In the genomic region with DNA sequence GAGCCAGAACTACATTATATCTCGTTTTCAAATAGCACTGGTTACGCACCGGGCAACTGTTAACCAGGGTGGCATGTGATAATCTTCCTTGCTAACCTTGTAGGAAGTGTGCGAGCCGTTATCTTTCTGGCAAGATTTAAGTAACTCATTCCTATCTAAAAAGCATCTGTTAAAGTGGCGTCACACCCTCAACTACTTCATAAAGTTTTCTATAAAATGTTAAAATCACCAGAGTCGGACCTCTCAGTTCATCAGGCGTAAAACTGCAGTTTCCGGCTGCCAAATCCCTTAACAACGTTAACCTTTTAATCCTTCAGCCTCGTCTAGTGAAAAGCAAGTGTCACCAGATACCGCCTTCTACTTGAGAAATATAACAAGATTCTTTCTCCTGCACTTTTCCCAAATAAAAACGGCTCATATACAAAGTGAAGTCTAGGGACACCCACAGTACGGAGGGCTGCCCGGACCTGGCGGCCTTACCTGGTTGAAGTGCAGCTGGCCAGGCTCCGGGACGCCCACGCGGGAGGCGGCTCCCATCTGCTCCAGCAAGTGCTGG, we compare ENCODE assay signal across 1 cellular context.
A peak's percentile ranks its signal among the peaks of the same experiment; 100 is the strongest.
TF ChIP-seq lines count a peak whose summit lies in the region.

No MANE protein-coding gene starts in this region.

TF ChIP-seq in K562, 482 proteins besides CTCF, POLR2A, EP300 and RAD21 (continued from another document and continues in another):
- TF ChIP-seq, protein P1, sequence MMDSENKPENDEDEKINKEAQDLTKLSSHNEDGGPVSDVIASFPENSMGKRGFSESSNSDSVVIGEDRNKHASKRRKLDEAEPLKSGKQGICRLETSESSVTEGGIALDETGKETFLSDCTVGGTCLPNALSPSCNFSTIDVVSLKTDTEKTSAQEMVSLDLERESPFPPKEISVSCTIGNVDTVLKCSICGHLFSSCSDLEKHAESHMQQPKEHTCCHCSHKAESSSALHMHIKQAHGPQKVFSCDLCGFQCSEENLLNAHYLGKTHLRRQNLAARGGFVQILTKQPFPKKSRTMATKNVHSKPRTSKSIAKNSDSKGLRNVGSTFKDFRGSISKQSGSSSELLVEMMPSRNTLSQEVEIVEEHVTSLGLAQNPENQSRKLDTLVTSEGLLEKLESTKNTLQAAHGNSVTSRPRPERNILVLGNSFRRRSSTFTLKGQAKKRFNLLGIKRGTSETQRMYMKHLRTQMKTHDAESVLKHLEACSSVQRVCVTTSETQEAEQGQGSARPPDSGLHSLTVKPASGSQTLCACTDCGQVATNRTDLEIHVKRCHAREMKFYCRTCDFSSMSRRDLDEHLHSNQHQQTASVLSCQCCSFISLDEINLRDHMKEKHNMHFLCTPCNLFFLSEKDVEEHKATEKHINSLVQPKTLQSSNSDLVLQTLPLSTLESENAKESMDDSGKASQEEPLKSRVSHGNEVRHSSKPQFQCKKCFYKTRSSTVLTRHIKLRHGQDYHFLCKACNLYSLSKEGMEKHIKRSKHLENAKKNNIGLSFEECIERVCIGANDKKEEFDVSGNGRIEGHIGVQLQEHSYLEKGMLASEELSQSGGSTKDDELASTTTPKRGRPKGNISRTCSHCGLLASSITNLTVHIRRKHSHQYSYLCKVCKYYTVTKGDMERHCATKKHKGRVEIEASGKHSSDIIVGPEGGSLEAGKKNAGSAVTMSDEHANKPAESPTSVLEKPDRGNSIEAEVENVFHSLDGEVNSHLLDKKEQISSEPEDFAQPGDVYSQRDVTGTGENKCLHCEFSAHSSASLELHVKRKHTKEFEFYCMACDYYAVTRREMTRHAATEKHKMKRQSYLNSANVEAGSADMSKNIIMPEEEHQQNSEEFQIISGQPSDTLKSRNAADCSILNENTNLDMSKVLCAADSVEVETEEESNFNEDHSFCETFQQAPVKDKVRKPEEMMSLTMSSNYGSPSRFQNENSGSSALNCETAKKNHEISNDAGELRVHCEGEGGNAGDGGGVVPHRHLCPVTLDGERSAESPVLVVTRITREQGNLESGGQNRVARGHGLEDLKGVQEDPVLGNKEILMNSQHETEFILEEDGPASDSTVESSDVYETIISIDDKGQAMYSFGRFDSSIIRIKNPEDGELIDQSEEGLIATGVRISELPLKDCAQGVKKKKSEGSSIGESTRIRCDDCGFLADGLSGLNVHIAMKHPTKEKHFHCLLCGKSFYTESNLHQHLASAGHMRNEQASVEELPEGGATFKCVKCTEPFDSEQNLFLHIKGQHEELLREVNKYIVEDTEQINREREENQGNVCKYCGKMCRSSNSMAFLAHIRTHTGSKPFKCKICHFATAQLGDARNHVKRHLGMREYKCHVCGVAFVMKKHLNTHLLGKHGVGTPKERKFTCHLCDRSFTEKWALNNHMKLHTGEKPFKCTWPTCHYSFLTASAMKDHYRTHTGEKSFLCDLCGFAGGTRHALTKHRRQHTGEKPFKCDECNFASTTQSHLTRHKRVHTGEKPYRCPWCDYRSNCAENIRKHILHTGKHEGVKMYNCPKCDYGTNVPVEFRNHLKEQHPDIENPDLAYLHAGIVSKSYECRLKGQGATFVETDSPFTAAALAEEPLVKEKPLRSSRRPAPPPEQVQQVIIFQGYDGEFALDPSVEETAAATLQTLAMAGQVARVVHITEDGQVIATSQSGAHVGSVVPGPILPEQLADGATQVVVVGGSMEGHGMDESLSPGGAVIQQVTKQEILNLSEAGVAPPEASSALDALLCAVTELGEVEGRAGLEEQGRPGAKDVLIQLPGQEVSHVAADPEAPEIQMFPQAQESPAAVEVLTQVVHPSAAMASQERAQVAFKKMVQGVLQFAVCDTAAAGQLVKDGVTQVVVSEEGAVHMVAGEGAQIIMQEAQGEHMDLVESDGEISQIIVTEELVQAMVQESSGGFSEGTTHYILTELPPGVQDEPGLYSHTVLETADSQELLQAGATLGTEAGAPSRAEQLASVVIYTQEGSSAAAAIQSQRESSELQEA (IDR thresholded peaks at IDR 0.05; ENCODE audit: low read depth) = no peak
- TF ChIP-seq ZNF764 (CRISPR knock-in tag; IDR thresholded peaks at IDR 0.05; ENCODE audit: low read depth) (no peak), SREBF2 (CRISPR knock-in tag; IDR thresholded peaks at IDR 0.05) (no peak), MAFK (IDR thresholded peaks at IDR 0.05; ENCODE audit: low read length) (no peak), YBX1 (IDR thresholded peaks at IDR 0.05) (no peak), ZFPM2 (CRISPR knock-in tag; IDR thresholded peaks at IDR 0.05) (no peak), PTTG1 (tag; IDR thresholded peaks at IDR 0.05; ENCODE audit: low read depth) (no peak), TSC22D4 (tag; IDR thresholded peaks at IDR 0.05) (no peak), RBM34 (IDR thresholded peaks at IDR 0.05; ENCODE audit: borderline replicate concordance, insufficient read depth, low read length) (no peak), ZNF778 (CRISPR knock-in tag; IDR thresholded peaks at IDR 0.05) (no peak), ZNF445 (CRISPR knock-in tag; IDR thresholded peaks at IDR 0.05; ENCODE audit: low read depth) (no peak), TCF7L2 (IDR thresholded peaks at IDR 0.05; ENCODE audit: low read depth, low read length) (no peak), CCNT2 (IDR thresholded peaks at IDR 0.05; ENCODE audit: borderline replicate concordance, extremely low read depth, insufficient read length, low read depth, low read length) (peak; percentile 48), SREBF1 (IDR thresholded peaks at IDR 0.05; ENCODE audit: borderline replicate concordance, low read depth, low read length) (no peak), CBFB (CRISPR knock-in tag; IDR thresholded peaks at IDR 0.05) (no peak), TRIM24 (IDR thresholded peaks at IDR 0.05) (no peak), RB1 (IDR thresholded peaks at IDR 0.05; ENCODE audit: low read depth) (no peak), DPF2 (IDR thresholded peaks at IDR 0.05) (peak; percentile 73), ELF2 (CRISPR knock-in tag; IDR thresholded peaks at IDR 0.05) (no peak), EHMT2 (IDR thresholded peaks at IDR 0.05) (no peak), MAZ (CRISPR knock-in tag; conservative IDR thresholded peaks at IDR 0.05 in 1 of 2, IDR thresholded peaks at IDR 0.05 in 1 of 2) (no peak), ZNF239 (CRISPR knock-in tag; IDR thresholded peaks at IDR 0.05) (no peak), CREM (IDR thresholded peaks at IDR 0.05; ENCODE audit: low read depth) (peak; percentile 63), KLF10 (CRISPR knock-in tag; IDR thresholded peaks at IDR 0.05) (no peak), TEAD4 (IDR thresholded peaks at IDR 0.05; ENCODE audit: low read length) (peak; percentile 89), TEAD4 (CRISPR knock-in tag; IDR thresholded peaks at IDR 0.05; ENCODE audit: borderline replicate concordance) (no peak), MECOM (CRISPR knock-in tag; IDR thresholded peaks at IDR 0.05) (no peak), SRSF9 (IDR thresholded peaks at IDR 0.05; ENCODE audit: borderline replicate concordance, low read depth, low read length) (no peak), HNRNPLL (IDR thresholded peaks at IDR 0.05; ENCODE audit: low read depth, low read length, poor library complexity, severe bottlenecking) (no peak), TEAD2 (tag; IDR thresholded peaks at IDR 0.05) (no peak), ESRRA (IDR thresholded peaks at IDR 0.05; ENCODE audit: borderline replicate concordance, low read depth) (no peak), NCOA6 (IDR thresholded peaks at IDR 0.05) (no peak), HLTF (IDR thresholded peaks at IDR 0.05) (no peak), U2AF1 (optimal IDR thresholded peaks at IDR 0.05; ENCODE audit: low read depth, low read length) (no peak)
- TF ChIP-seq, protein P2, sequence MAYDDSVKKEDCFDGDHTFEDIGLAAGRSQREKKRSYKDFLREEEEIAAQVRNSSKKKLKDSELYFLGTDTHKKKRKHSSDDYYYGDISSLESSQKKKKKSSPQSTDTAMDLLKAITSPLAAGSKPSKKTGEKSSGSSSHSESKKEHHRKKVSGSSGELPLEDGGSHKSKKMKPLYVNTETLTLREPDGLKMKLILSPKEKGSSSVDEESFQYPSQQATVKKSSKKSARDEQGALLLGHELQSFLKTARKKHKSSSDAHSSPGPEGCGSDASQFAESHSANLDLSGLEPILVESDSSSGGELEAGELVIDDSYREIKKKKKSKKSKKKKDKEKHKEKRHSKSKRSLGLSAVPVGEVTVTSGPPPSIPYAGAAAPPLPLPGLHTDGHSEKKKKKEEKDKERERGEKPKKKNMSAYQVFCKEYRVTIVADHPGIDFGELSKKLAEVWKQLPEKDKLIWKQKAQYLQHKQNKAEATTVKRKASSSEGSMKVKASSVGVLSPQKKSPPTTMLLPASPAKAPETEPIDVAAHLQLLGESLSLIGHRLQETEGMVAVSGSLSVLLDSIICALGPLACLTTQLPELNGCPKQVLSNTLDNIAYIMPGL (CRISPR knock-in tag; IDR thresholded peaks at IDR 0.05) = no peak
- TF ChIP-seq, protein P3, sequence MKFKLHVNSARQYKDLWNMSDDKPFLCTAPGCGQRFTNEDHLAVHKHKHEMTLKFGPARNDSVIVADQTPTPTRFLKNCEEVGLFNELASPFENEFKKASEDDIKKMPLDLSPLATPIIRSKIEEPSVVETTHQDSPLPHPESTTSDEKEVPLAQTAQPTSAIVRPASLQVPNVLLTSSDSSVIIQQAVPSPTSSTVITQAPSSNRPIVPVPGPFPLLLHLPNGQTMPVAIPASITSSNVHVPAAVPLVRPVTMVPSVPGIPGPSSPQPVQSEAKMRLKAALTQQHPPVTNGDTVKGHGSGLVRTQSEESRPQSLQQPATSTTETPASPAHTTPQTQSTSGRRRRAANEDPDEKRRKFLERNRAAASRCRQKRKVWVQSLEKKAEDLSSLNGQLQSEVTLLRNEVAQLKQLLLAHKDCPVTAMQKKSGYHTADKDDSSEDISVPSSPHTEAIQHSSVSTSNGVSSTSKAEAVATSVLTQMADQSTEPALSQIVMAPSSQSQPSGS (CRISPR knock-in tag; IDR thresholded peaks at IDR 0.05) = no peak
- TF ChIP-seq, protein P4, sequence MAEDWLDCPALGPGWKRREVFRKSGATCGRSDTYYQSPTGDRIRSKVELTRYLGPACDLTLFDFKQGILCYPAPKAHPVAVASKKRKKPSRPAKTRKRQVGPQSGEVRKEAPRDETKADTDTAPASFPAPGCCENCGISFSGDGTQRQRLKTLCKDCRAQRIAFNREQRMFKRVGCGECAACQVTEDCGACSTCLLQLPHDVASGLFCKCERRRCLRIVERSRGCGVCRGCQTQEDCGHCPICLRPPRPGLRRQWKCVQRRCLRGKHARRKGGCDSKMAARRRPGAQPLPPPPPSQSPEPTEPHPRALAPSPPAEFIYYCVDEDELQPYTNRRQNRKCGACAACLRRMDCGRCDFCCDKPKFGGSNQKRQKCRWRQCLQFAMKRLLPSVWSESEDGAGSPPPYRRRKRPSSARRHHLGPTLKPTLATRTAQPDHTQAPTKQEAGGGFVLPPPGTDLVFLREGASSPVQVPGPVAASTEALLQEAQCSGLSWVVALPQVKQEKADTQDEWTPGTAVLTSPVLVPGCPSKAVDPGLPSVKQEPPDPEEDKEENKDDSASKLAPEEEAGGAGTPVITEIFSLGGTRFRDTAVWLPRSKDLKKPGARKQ (CRISPR knock-in tag; IDR thresholded peaks at IDR 0.05) = no peak
- TF ChIP-seq, protein P5, sequence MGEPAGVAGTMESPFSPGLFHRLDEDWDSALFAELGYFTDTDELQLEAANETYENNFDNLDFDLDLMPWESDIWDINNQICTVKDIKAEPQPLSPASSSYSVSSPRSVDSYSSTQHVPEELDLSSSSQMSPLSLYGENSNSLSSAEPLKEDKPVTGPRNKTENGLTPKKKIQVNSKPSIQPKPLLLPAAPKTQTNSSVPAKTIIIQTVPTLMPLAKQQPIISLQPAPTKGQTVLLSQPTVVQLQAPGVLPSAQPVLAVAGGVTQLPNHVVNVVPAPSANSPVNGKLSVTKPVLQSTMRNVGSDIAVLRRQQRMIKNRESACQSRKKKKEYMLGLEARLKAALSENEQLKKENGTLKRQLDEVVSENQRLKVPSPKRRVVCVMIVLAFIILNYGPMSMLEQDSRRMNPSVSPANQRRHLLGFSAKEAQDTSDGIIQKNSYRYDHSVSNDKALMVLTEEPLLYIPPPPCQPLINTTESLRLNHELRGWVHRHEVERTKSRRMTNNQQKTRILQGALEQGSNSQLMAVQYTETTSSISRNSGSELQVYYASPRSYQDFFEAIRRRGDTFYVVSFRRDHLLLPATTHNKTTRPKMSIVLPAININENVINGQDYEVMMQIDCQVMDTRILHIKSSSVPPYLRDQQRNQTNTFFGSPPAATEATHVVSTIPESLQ (CRISPR knock-in tag; IDR thresholded peaks at IDR 0.05) = no peak
- TF ChIP-seq, protein P6, sequence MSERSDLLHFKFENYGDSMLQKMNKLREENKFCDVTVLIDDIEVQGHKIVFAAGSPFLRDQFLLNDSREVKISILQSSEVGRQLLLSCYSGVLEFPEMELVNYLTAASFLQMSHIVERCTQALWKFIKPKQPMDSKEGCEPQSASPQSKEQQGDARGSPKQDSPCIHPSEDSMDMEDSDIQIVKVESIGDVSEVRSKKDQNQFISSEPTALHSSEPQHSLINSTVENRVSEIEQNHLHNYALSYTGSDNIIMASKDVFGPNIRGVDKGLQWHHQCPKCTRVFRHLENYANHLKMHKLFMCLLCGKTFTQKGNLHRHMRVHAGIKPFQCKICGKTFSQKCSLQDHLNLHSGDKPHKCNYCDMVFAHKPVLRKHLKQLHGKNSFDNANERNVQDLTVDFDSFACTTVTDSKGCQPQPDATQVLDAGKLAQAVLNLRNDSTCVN (CRISPR knock-in tag; IDR thresholded peaks at IDR 0.05) = no peak
- TF ChIP-seq, protein P7, sequence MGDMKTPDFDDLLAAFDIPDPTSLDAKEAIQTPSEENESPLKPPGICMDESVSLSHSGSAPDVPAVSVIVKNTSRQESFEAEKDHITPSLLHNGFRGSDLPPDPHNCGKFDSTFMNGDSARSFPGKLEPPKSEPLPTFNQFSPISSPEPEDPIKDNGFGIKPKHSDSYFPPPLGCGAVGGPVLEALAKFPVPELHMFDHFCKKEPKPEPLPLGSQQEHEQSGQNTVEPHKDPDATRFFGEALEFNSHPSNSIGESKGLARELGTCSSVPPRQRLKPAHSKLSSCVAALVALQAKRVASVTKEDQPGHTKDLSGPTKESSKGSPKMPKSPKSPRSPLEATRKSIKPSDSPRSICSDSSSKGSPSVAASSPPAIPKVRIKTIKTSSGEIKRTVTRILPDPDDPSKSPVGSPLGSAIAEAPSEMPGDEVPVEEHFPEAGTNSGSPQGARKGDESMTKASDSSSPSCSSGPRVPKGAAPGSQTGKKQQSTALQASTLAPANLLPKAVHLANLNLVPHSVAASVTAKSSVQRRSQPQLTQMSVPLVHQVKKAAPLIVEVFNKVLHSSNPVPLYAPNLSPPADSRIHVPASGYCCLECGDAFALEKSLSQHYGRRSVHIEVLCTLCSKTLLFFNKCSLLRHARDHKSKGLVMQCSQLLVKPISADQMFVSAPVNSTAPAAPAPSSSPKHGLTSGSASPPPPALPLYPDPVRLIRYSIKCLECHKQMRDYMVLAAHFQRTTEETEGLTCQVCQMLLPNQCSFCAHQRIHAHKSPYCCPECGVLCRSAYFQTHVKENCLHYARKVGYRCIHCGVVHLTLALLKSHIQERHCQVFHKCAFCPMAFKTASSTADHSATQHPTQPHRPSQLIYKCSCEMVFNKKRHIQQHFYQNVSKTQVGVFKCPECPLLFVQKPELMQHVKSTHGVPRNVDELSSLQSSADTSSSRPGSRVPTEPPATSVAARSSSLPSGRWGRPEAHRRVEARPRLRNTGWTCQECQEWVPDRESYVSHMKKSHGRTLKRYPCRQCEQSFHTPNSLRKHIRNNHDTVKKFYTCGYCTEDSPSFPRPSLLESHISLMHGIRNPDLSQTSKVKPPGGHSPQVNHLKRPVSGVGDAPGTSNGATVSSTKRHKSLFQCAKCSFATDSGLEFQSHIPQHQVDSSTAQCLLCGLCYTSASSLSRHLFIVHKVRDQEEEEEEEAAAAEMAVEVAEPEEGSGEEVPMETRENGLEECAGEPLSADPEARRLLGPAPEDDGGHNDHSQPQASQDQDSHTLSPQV (IDR thresholded peaks at IDR 0.05) = no peak
- TF ChIP-seq, protein P8, sequence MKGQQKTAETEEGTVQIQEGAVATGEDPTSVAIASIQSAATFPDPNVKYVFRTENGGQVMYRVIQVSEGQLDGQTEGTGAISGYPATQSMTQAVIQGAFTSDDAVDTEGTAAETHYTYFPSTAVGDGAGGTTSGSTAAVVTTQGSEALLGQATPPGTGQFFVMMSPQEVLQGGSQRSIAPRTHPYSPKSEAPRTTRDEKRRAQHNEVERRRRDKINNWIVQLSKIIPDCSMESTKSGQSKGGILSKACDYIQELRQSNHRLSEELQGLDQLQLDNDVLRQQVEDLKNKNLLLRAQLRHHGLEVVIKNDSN (CRISPR knock-in tag; IDR thresholded peaks at IDR 0.05) = no peak
